11 cellular contexts compared by ENCODE assay signal in the genomic region with DNA sequence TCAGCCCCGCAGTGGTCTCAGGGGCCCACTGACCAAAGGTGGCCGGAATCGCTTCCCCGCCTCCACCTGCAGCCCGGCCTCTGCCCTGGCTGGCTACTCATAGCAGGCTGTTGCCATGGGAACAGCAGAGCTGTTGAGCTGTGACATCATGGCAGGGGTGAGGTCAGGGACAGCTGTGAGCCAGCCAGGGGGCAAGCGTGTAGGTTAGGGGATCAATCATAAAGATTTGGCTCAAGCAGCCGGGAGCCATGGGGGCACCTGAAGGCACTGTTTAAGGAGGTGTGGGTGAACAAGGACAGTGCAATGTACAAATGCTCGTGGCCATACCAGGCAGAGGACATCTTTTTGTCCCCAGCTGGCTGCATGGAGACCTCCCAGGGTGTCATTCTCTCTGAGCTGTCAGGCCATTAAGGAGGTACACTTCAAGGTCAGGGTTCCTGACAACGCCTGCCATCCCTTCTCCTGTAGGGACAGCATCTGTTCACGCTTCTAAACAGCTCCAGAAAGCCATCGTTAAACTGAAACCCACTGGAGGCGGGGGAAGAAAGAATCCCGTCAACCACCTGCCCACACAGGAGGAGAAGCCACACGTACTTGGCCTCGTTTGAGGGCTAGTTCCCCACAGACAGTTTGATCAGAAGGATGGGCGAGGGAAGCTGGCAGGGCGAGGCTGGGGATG. TPM values are rescaled to one million over a fixed set of nuclear protein-coding genes. Genes with fewer than 3 reads are reported as not detected.
DNase-seq lines count a peak whose midpoint lies in the region; ATAC-seq, FAIRE-seq and TF ChIP-seq lines count a peak whose summit lies in the region.
"Had no signal": no experiment of that assay in that cellular context is flagged by ENCODE, and none has a peak within 500 bp of the region (broad histone marks: within the 10 kb centered on the region; RNA-seq: fewer than 3 reads in every experiment).

A gene with protein sequence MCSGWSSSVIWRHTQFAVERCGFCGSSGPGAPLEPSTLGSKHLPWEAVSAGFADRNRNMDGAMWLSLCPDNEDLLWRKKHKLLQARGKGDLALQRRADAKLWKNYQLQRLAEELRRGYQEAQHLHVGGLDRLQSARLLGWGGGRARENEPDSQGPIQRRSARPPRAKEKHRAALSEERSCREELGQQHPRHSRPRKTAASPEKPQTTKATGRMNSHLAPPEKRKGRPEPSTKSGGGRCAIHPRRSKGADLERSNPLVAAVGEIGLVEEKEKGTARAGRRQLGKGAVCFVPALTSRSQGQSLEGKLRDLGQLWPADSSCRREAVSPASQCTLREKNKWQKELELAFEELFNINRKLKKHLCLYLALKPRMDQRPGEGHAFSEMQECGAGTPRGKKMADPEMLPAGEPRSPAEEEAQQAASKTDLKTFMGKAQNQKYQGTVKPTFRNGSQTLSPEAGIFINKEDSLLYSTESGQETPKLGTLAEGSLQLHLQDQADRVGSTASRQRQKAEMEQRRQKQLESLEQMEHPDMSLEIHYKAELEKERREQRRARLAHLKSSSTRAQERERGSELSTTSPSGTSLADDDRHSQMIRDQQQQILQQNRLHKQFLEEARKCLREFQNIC (minus strand): TSS at position 101 of the 679 bp plus-strand sequence. CDS start 1,373 bp downstream, outside the sequence.

- no peaks in the 10 kb centered on the region for H3K9me3 Mint-ChIP-seq in astrocyte (ENCODE audit: unreplicated experiment)

- peak within 1 kb of the TSS; percentile 25 for H3K27ac ChIP-seq in astrocyte (ENCODE audit: low read depth, low read length)
- no peak within 1 kb of the TSS for H3K27ac ChIP-seq in mesenchymal stem cell (ENCODE audit: low read length, poor library complexity, severe bottlenecking)

- TF ChIP-seq CTCF in BE2C (IDR thresholded peaks at IDR 0.05; ENCODE audit: low read depth, low read length): no peak
- no peak for TF ChIP-seq CTCF in astrocyte (IDR thresholded peaks at IDR 0.05; ENCODE audit: insufficient read depth, low read depth, low read length)

- H3K4me1 ChIP-seq in BE2C: peaks cover 22% of the 10 kb centered on the region
- H3K4me1 ChIP-seq in astrocyte (ENCODE audit: insufficient read depth, low read length): peaks cover 17% of the 10 kb centered on the region
- peaks cover 36% of the 10 kb centered on the region for H3K4me1 ChIP-seq in mesenchymal stem cell (ENCODE audit: control insufficient read depth, insufficient read depth, low read depth, low read length)
- H3K4me1 ChIP-seq: breast epithelium had no signal

- H3K27me3 ChIP-seq in BE2C (no peaks in the 10 kb centered on the region), astrocyte (ENCODE audit: insufficient read depth, low read length) (no peaks in the 10 kb centered on the region), mesenchymal stem cell (ENCODE audit: control insufficient read depth in 1 of 2, insufficient read depth in 1 of 2, low read length in 2 of 2) (no peaks in the 10 kb centered on the region)
- H3K27me3 ChIP-seq: breast epithelium had no signal

- H3K27ac Mint-ChIP-seq in astrocyte (ENCODE audit: unreplicated experiment): peak within 1 kb of the TSS; percentile 81

- H2BK15ac ChIP-seq in mesenchymal stem cell (ENCODE audit: low read depth, poor library complexity, severe bottlenecking): peak within 1 kb of the TSS; percentile 49

- WGBS in mesenchymal stem cell: 89% methylated on average over 17 of the region's 17 CpGs

- no peak within 1 kb of the TSS for H2AK5ac ChIP-seq in mesenchymal stem cell (ENCODE audit: low read length, severe bottlenecking)

- peak within 1 kb of the TSS; percentile 40 for H3K4me3 Mint-ChIP-seq in astrocyte (ENCODE audit: unreplicated experiment)

- H3K18ac ChIP-seq in mesenchymal stem cell (ENCODE audit: low read depth in 1 of 2, low read length in 2 of 2): no peak within 1 kb of the TSS

- H4K8ac ChIP-seq in mesenchymal stem cell (ENCODE audit: low read length): no peak within 1 kb of the TSS

- no peak within 1 kb of the TSS for H2AFZ ChIP-seq in astrocyte (ENCODE audit: low read depth, low read length)
- no peak within 1 kb of the TSS for H2AFZ ChIP-seq in mesenchymal stem cell (ENCODE audit: low read depth, low read length)

- peaks cover 98% of the 10 kb centered on the region for H3K79me2 ChIP-seq in astrocyte (ENCODE audit: insufficient read depth, low read length)

- peaks cover 95% of the 10 kb centered on the region for H4K20me1 ChIP-seq in astrocyte (ENCODE audit: insufficient read depth, low read length)

- H3K36me3 Mint-ChIP-seq in astrocyte (ENCODE audit: low read depth, unreplicated experiment): peaks cover 19% of the 10 kb centered on the region

- no peak within 1 kb of the TSS for H3K23ac ChIP-seq in mesenchymal stem cell (ENCODE audit: low read length in 2 of 2)

- H2BK12ac ChIP-seq in mesenchymal stem cell (ENCODE audit: low read length in 2 of 2): no peak within 1 kb of the TSS

- H3K9me3 ChIP-seq in BE2C: no peaks in the 10 kb centered on the region
- H3K9me3 ChIP-seq in astrocyte (ENCODE audit: insufficient read depth, low read depth, low read length): no peaks in the 10 kb centered on the region
- H3K9me3 ChIP-seq in mesenchymal stem cell (ENCODE audit: control insufficient read depth, low read length): no peaks in the 10 kb centered on the region
- H3K9me3 ChIP-seq: breast epithelium had no signal

- H3K4me1 Mint-ChIP-seq in astrocyte (ENCODE audit: low read depth, unreplicated experiment): peaks cover 25% of the 10 kb centered on the region

- H2BK5ac ChIP-seq in mesenchymal stem cell (ENCODE audit: low read depth, low read length, poor library complexity, severe bottlenecking): no peak within 1 kb of the TSS

- no peak within 1 kb of the TSS for H3K9ac ChIP-seq in astrocyte (ENCODE audit: low read length)
- peak within 1 kb of the TSS; percentile 47 for H3K9ac ChIP-seq in mesenchymal stem cell (ENCODE audit: low read length)

- H3K4me2 ChIP-seq in astrocyte (ENCODE audit: low read length) (peak within 1 kb of the TSS; percentile 19), mesenchymal stem cell (ENCODE audit: low read length, poor library complexity, severe bottlenecking) (no peak within 1 kb of the TSS)

- peak within 1 kb of the TSS in 1 of 2 experiments; percentile 31 for H3K14ac ChIP-seq in mesenchymal stem cell (ENCODE audit: low read length in 2 of 2)

- H3K36me3 ChIP-seq in BE2C (no peaks in the 10 kb centered on the region), astrocyte (ENCODE audit: insufficient read depth, low read length) (peaks cover 14% of the 10 kb centered on the region), mesenchymal stem cell (ENCODE audit: control insufficient read depth in 1 of 2, insufficient read depth in 2 of 2, low read depth in 1 of 2, low read length in 2 of 2) (peaks cover 42 to 79% of the 10 kb centered on the region in 2 experiments)
- H3K36me3 ChIP-seq: breast epithelium, HAP-1 had no signal

- no peaks in the 10 kb centered on the region for H3K27me3 Mint-ChIP-seq in astrocyte (ENCODE audit: low read depth, unreplicated experiment)

- FAIRE-seq in astrocyte (lab: Jason Lieb, UNC): no peak
- FAIRE-seq: keratinocyte had no signal

- no peak within 1 kb of the TSS for H3K4ac ChIP-seq in mesenchymal stem cell (ENCODE audit: low read depth in 1 of 2, low read length in 2 of 2)

- peak within 1 kb of the TSS; percentile 6 for H4K91ac ChIP-seq in mesenchymal stem cell (ENCODE audit: low read length)

- peak; percentile 34 for DNase-seq in BE2C
- peak; percentile 31 for DNase-seq in HT-29 (ENCODE audit: low spot score)
- DNase-seq in astrocyte (ENCODE audit: low read depth): no peak
- peak; percentile 55 for DNase-seq in mesenchymal stem cell
- DNase-seq in HPDE6-E6E7 (ENCODE audit: extremely low spot score): no peak
- no peak for DNase-seq in dedifferentiated amniotic fluid mesenchymal stem cell (ENCODE audit: extremely low spot score)

- ATAC-seq in HG03571 (IDR thresholded peaks at IDR 0.05; ENCODE audit: unreplicated experiment): no peak
- no peak for ATAC-seq in HG03565 (IDR thresholded peaks at IDR 0.05; ENCODE audit: unreplicated experiment)

- H3K79me1 ChIP-seq in mesenchymal stem cell (replicated peaks; ENCODE audit: low read length, poor library complexity, severe bottlenecking): peaks cover 41% of the 10 kb centered on the region

- no peak within 1 kb of the TSS for H2BK120ac ChIP-seq in mesenchymal stem cell (ENCODE audit: low read depth, low read length)

- H3K4me3 ChIP-seq in BE2C (ENCODE audit: low read depth, low read length) (no peak within 1 kb of the TSS), astrocyte (ENCODE audit: insufficient read depth, low read depth, low read length) (no peak within 1 kb of the TSS), mesenchymal stem cell (ENCODE audit: insufficient read depth in 1 of 2, low read depth in 1 of 2, low read length in 2 of 2) (no peak within 1 kb of the TSS)
- H3K4me3 ChIP-seq: breast epithelium, HAP-1 had no signal

RNA-seq across cellular contexts. Expression of the gene that starts here (rescaled TPM):
- 0.62 TPM for polyA plus RNA-seq in BE2C (2012; ENCODE audit: insufficient read depth, insufficient read length, low read depth)
- total RNA-seq in HT-29 (2014; rRNA removed; shearing (Covaris generic)): 0.05 and 2.1 TPM in 2 replicates
- 1.3 and 1.6 TPM in 2 replicates for total RNA-seq in astrocyte
- polyA plus RNA-seq in mesenchymal stem cell (2013, experiment 1 of 2): 0.04 TPM
- polyA plus RNA-seq in mesenchymal stem cell (2013, experiment 2 of 2): 0.05 TPM
- polyA plus RNA-seq: keratinocyte had no signal

Comparison
In these comparisons a context has a peak if more than half of its experiments do, and no peak if none do; other contexts are left out.
1. DNase-seq: peak in BE2C (single experiment), HT-29 (single experiment) and mesenchymal stem cell (single experiment); none in astrocyte (single experiment), HPDE6-E6E7 (single experiment) and dedifferentiated amniotic fluid mesenchymal stem cell (single experiment).